ENCODE assay signal across 13 cellular contexts in genomic region chr17:75758131-75758905, GRCh38. TPM values are rescaled to one million over a fixed set of nuclear protein-coding genes. Genes with fewer than 3 reads are reported as not detected.
DNase-seq lines count a peak whose midpoint lies in the region; ATAC-seq and TF ChIP-seq lines count a peak whose summit lies in the region.
"Had no signal": no experiment of that assay in that cellular context is flagged by ENCODE, and none has a peak within 500 bp of the region (broad histone marks: within the 10 kb centered on the region; RNA-seq: fewer than 3 reads in every experiment).

No MANE protein-coding gene starts in this region.

- POLR2A ChIA-PET in Caco-2 (lab: Charles Lee): interaction anchor here (0.5 kb wide), 1 partner anchor 14 kb away, joined by 3 read pairs; no protein-coding TSS in a partner anchor

- intact Hi-C loops in Caco-2 (cut with micrococcal nuclease; ENCODE audit: unreplicated experiment): no loop called here
- intact Hi-C loops in left colon (cut with DNase I, micrococcal nuclease): loop anchor here in 1 of 2 donors (10.0 kb wide), 1 partner anchor 84 kb away; no protein-coding TSS in a partner anchor

- peak in 1 of 2 experiments; percentile 42 for DNase-seq in Caco-2
- DNase-seq in HFF-Myc (ENCODE audit: extremely low read depth, low read depth): no peak
- DNase-seq in WERI-Rb-1: peak; percentile 64
- no peak for DNase-seq in left colon
- no peak for DNase-seq in stimulated activated naive CD4-positive, alpha-beta T cell treated with Interleukin-2 at 50 U/mL for 16 hours (lab: John Stamatoyannopoulos, UW)
- no peak for DNase-seq in AG08395 (ENCODE audit: low spot score)
- DNase-seq in activated naive CD8-positive, alpha-beta T cell treated with anti-CD3 and anti-CD28 coated beads, Interleukin-2, amount 50 U/mL, for 24 hours: no peak
- DNase-seq: activated CD8-positive, alpha-beta memory T cell treated with anti-CD3 and anti-CD28 coated beads, Interleukin-2, amount 50 U/mL, for 4 hours; DMS79 treated with DMSO at 0.1 percent for 48 hours; NCI-H526 treated with DMSO at 0.1 percent for 48 hours; ovary; stimulated activated CD4-positive, alpha-beta T cell treated with anti-CD3 and anti-CD28 coated beads, Interleukin-4, amount 100 ng/mL, for 1 hour had no signal

- H3K4me3 Mint-ChIP-seq in Caco-2 (ENCODE audit: unreplicated experiment): no peak overlapping the region
- H3K4me3 Mint-ChIP-seq in activated naive CD8-positive, alpha-beta T cell treated with anti-CD3 and anti-CD28 coated beads, Interleukin-2, amount 50 U/mL, for 24 hours: no peak overlapping the region

- no peaks in the 10 kb centered on the region for H3K27me3 Mint-ChIP-seq in Caco-2 (ENCODE audit: insufficient read depth, unreplicated experiment)
- H3K27me3 Mint-ChIP-seq in activated naive CD8-positive, alpha-beta T cell treated with anti-CD3 and anti-CD28 coated beads, Interleukin-2, amount 50 U/mL, for 24 hours: no peaks in the 10 kb centered on the region

- no TSS peak for BruUV-seq in Caco-2 (replicated peaks; lab: Mats Ljungman, UMichigan)

- peaks cover 20% of the 10 kb centered on the region for H3K4me1 ChIP-seq in Caco-2

- peak; percentile 35 to 45 for TF ChIP-seq CTCF in Caco-2 (IDR thresholded peaks at IDR 0.05; ENCODE audit: insufficient read depth in 1 of 2, low read depth in 1 of 2, low read length in 1 of 2, severe bottlenecking in 1 of 2, unreplicated experiment in 1 of 2)
- peak; percentile 40 for TF ChIP-seq CTCF in HFF-Myc (IDR thresholded peaks at IDR 0.05; ENCODE audit: low read depth, low read length, missing control alignments)
- TF ChIP-seq CTCF in WERI-Rb-1 (IDR thresholded peaks at IDR 0.05; ENCODE audit: low read depth, low read length): peak; percentile 75

- H3K27ac Mint-ChIP-seq in Caco-2 (ENCODE audit: unreplicated experiment): peak overlapping the region; percentile 27
- no peak overlapping the region for H3K27ac Mint-ChIP-seq in activated naive CD8-positive, alpha-beta T cell treated with anti-CD3 and anti-CD28 coated beads, Interleukin-2, amount 50 U/mL, for 24 hours

- H3K27me3 ChIP-seq in Caco-2 (replicated peaks; ENCODE audit: control insufficient read depth, insufficient read depth, low read length) (no peaks in the 10 kb centered on the region), WERI-Rb-1 (ENCODE audit: insufficient read depth, low read depth, severe bottlenecking) (no peaks in the 10 kb centered on the region)
- H3K27me3 ChIP-seq: ovary had no signal

- no peaks in the 10 kb centered on the region for H3K9me3 Mint-ChIP-seq in Caco-2 (ENCODE audit: unreplicated experiment)
- no peaks in the 10 kb centered on the region for H3K9me3 Mint-ChIP-seq in activated naive CD8-positive, alpha-beta T cell treated with anti-CD3 and anti-CD28 coated beads, Interleukin-2, amount 50 U/mL, for 24 hours

- H3K27ac ChIP-seq in WERI-Rb-1: no peak overlapping the region
- H3K27ac ChIP-seq: ovary had no signal

- peaks cover 18% of the 10 kb centered on the region for H3K4me1 Mint-ChIP-seq in Caco-2 (ENCODE audit: low read depth, unreplicated experiment)
- peaks cover 16% of the 10 kb centered on the region for H3K4me1 Mint-ChIP-seq in activated naive CD8-positive, alpha-beta T cell treated with anti-CD3 and anti-CD28 coated beads, Interleukin-2, amount 50 U/mL, for 24 hours

- H3K9me3 ChIP-seq in Caco-2: no peaks in the 10 kb centered on the region
- H3K9me3 ChIP-seq in WERI-Rb-1 (ENCODE audit: severe bottlenecking): no peaks in the 10 kb centered on the region
- H3K9me3 ChIP-seq: ovary had no signal

- H3K36me3 ChIP-seq in Caco-2 (ENCODE audit: control insufficient read depth, insufficient read depth, low read length): peaks cover 3% of the 10 kb centered on the region
- H3K36me3 ChIP-seq in WERI-Rb-1: peaks cover 6% of the 10 kb centered on the region; the same call in 1 of the 2 replicates
- H3K36me3 ChIP-seq: ovary had no signal

- no peak overlapping the region for H3K4me3 ChIP-seq in Caco-2 (ENCODE audit: low read depth, low read length)
- no peak overlapping the region for H3K4me3 ChIP-seq in HFF-Myc (replicated peaks; ENCODE audit: low read depth, low read length)
- H3K4me3 ChIP-seq in WERI-Rb-1 (ENCODE audit: low read depth, low read length): no peak overlapping the region
- H3K4me3 ChIP-seq: ovary had no signal

- CTCF ChIA-PET in Caco-2 (lab: Charles Lee): no interaction called here

- H3K36me3 Mint-ChIP-seq in Caco-2 (ENCODE audit: insufficient read depth, unreplicated experiment): peaks cover 30% of the 10 kb centered on the region
- no peaks in the 10 kb centered on the region for H3K36me3 Mint-ChIP-seq in activated naive CD8-positive, alpha-beta T cell treated with anti-CD3 and anti-CD28 coated beads, Interleukin-2, amount 50 U/mL, for 24 hours (ENCODE audit: low read depth)

- ATAC-seq in left colon (peak; percentile 19), HG02571 (IDR thresholded peaks at IDR 0.05; ENCODE audit: unreplicated experiment) (no peak)
- no peak for ATAC-seq in activated naive CD8-positive, alpha-beta T cell treated with anti-CD3 and anti-CD28 coated beads, Interleukin-2, amount 50 U/mL, for 24 hours

RNA-seq across cellular contexts. Expression of gene GALK1, which starts 6.7 kb away (rescaled TPM):
- total RNA-seq in Caco-2 (2022): 41.1 and 45.0 TPM in 2 replicates
- 10 to 100 TPM; 14.1 to 16.9 TPM for total RNA-seq in left colon

RNA-seq across cellular contexts. Expression of gene UNK, which starts 26.3 kb away (rescaled TPM):
- total RNA-seq in Caco-2 (2022): 31.2 and 33.3 TPM in 2 replicates
- total RNA-seq in left colon: 10 to 100 TPM; 18.3 to 21.8 TPM

RNA-seq across cellular contexts. Expression of gene ITGB4, which starts 37.1 kb away (rescaled TPM):
- total RNA-seq in Caco-2 (2022): 50.8 and 55.4 TPM in 2 replicates
- 100 to 1,000 TPM; 252 to 318 TPM for total RNA-seq in left colon
